In genomic region chr1:11273595-11274234, GRCh38 we compare ENCODE assay signal across 8 cellular contexts. TPM values are rescaled to one million over a fixed set of nuclear protein-coding genes. Genes with fewer than 3 reads are reported as not detected.
DNase-seq lines count a peak whose midpoint lies in the region; ATAC-seq and TF ChIP-seq lines count a peak whose summit lies in the region.

No MANE protein-coding gene starts in this region.

- no peak overlapping the region for H2BK5ac ChIP-seq in mesenchymal stem cell (ENCODE audit: low read depth, low read length, poor library complexity, severe bottlenecking)

- TF ChIP-seq CTCF in BE2C (IDR thresholded peaks at IDR 0.05; ENCODE audit: low read depth, low read length) (no peak), cardiac fibroblast (IDR thresholded peaks at IDR 0.05; ENCODE audit: low read depth, low read length) (no peak), uterus (IDR thresholded peaks at IDR 0.05) (no peak)

- intact Hi-C loops in uterus (cut with DNase I; ENCODE audit: low total_unique reads): no loop called here

- no peak for TF ChIP-seq POLR2A in uterus (IDR thresholded peaks at IDR 0.05)

- H3K4ac ChIP-seq in mesenchymal stem cell (ENCODE audit: low read depth in 1 of 2, low read length in 2 of 2): no peak overlapping the region

- peak overlapping the region; percentile 36 for H4K91ac ChIP-seq in mesenchymal stem cell (ENCODE audit: low read length)

- H3K23ac ChIP-seq in mesenchymal stem cell (ENCODE audit: low read length in 2 of 2): peak overlapping the region in 1 of 2 experiments; percentile 67

- peak overlapping the region; percentile 56 for H3K27ac ChIP-seq in mesenchymal stem cell (ENCODE audit: low read length, poor library complexity, severe bottlenecking)
- peak overlapping the region; percentile 82 for H3K27ac ChIP-seq in uterus

- peak overlapping the region in 1 of 2 experiments; percentile 71 for H3K14ac ChIP-seq in mesenchymal stem cell (ENCODE audit: low read length in 2 of 2)

- H3K9ac ChIP-seq in mesenchymal stem cell (ENCODE audit: low read length): peak overlapping the region; percentile 91

- H2AK5ac ChIP-seq in mesenchymal stem cell (ENCODE audit: low read length, severe bottlenecking): no peak overlapping the region

- H4K8ac ChIP-seq in mesenchymal stem cell (ENCODE audit: low read length): peak overlapping the region; percentile 99

- DNase-seq in BE2C (no peak), NAMALWA (ENCODE audit: low spot score) (peak; percentile 49), cardiac fibroblast (ENCODE audit: low read depth in 2 of 2) (no peak), mesenchymal stem cell (no peak), uterus (no peak), NCI-H2107 (lab: John Stamatoyannopoulos, UW) (no peak), D341Med (ENCODE audit: low spot score) (no peak)

- H3K27me3 ChIP-seq in BE2C (no peaks in the 10 kb centered on the region), mesenchymal stem cell (ENCODE audit: control insufficient read depth in 1 of 2, insufficient read depth in 1 of 2, low read length in 2 of 2) (no peaks in the 10 kb centered on the region), uterus (no peaks in the 10 kb centered on the region)

- WGBS in mesenchymal stem cell: 7% methylated on average over 22 of the region's 22 CpGs

- peak overlapping the region; percentile 83 for H3K4me2 ChIP-seq in mesenchymal stem cell (ENCODE audit: low read length, poor library complexity, severe bottlenecking)

- no peaks in the 10 kb centered on the region for H3K9me3 ChIP-seq in BE2C
- no peaks in the 10 kb centered on the region for H3K9me3 ChIP-seq in mesenchymal stem cell (ENCODE audit: control insufficient read depth, low read length)
- no peaks in the 10 kb centered on the region for H3K9me3 ChIP-seq in uterus

- H2BK12ac ChIP-seq in mesenchymal stem cell (ENCODE audit: low read length in 2 of 2): no peak overlapping the region

- peaks cover 21% of the 10 kb centered on the region for H3K79me1 ChIP-seq in mesenchymal stem cell (replicated peaks; ENCODE audit: low read length, poor library complexity, severe bottlenecking)

- ATAC-seq in GM19467 (IDR thresholded peaks at IDR 0.05; ENCODE audit: unreplicated experiment): peak; percentile 25

- no peak overlapping the region for H2BK120ac ChIP-seq in mesenchymal stem cell (ENCODE audit: low read depth, low read length)

- H3K36me3 ChIP-seq in BE2C (no peaks in the 10 kb centered on the region), mesenchymal stem cell (ENCODE audit: control insufficient read depth in 1 of 2, insufficient read depth in 2 of 2, low read depth in 1 of 2, low read length in 2 of 2) (peaks cover 0 to 8% of the 10 kb centered on the region in 2 experiments), uterus (no peaks in the 10 kb centered on the region)

- H3K4me3 ChIP-seq in BE2C (ENCODE audit: low read depth, low read length) (peak overlapping the region; percentile 80), cardiac fibroblast (replicated peaks in 1 of 2; ENCODE audit: low read depth in 2 of 2, low read length in 2 of 2) (peak overlapping the region; percentile 86), mesenchymal stem cell (ENCODE audit: insufficient read depth in 1 of 2, low read depth in 1 of 2, low read length in 2 of 2) (peak overlapping the region; percentile 86 to 99), uterus (peak overlapping the region; percentile 79 to 80)

- peak overlapping the region; percentile 65 for H2AFZ ChIP-seq in mesenchymal stem cell (ENCODE audit: low read depth, low read length)

- H2BK15ac ChIP-seq in mesenchymal stem cell (ENCODE audit: low read depth, poor library complexity, severe bottlenecking): no peak overlapping the region

- H3K4me1 ChIP-seq in BE2C: no peaks in the 10 kb centered on the region
- peaks cover 13% of the 10 kb centered on the region for H3K4me1 ChIP-seq in mesenchymal stem cell (ENCODE audit: control insufficient read depth, insufficient read depth, low read depth, low read length)
- H3K4me1 ChIP-seq in uterus: peaks cover 0 to 6% of the 10 kb centered on the region in 2 donors

- no peak overlapping the region for H3K18ac ChIP-seq in mesenchymal stem cell (ENCODE audit: low read depth in 1 of 2, low read length in 2 of 2)

RNA-seq across cellular contexts. Expression of gene UBIAD1, which starts 0.7 kb away (rescaled TPM):
- polyA plus RNA-seq in BE2C (2012; ENCODE audit: insufficient read depth, insufficient read length, low read depth): 20.4 TPM
- 6.8 TPM for polyA plus RNA-seq in mesenchymal stem cell (2013, experiment 1 of 2)
- 6.7 TPM for polyA plus RNA-seq in mesenchymal stem cell (2013, experiment 2 of 2)
- 10 to 100 TPM in 2 of 4 donors, 1 to 10 TPM in 2; 1.2 to 21.2 (median 7.4) TPM for total RNA-seq in uterus

RNA-seq across cellular contexts. Expression of gene MTOR, which starts 11.4 kb away (rescaled TPM):
- polyA plus RNA-seq in BE2C (2012; ENCODE audit: insufficient read depth, insufficient read length, low read depth): 17.0 TPM
- polyA plus RNA-seq in mesenchymal stem cell (2013, experiment 1 of 2): 13.8 TPM
- 12.8 TPM for polyA plus RNA-seq in mesenchymal stem cell (2013, experiment 2 of 2)
- 10 to 100 TPM; 22.9 to 51.5 (median 40.3) TPM for total RNA-seq in uterus
